9 cellular contexts compared by ENCODE assay signal in genomic region chr7:2508327-2509231, GRCh38. TPM values are rescaled to one million over a fixed set of nuclear protein-coding genes. Genes with fewer than 3 reads are reported as not detected.
DNase-seq lines count a peak whose midpoint lies in the region; ATAC-seq and TF ChIP-seq lines count a peak whose summit lies in the region.
"Had no signal": no experiment of that assay in that cellular context is flagged by ENCODE, and none has a peak within 500 bp of the region (broad histone marks: within the 10 kb centered on the region; RNA-seq: fewer than 3 reads in every experiment).

No MANE protein-coding gene starts in this region.

- POLR2A ChIA-PET in A673 (lab: Charles Lee; ENCODE audit: low non-redundant PET), result no interaction called here

- H3K27me3 ChIP-seq in A673 (replicated peaks; ENCODE audit: insufficient read depth, low read depth, low read length, poor library complexity), result no peaks in the 10 kb centered on the region
- H3K27me3 ChIP-seq in esophagus squamous epithelium, result peaks cover 0 to 96% (median 0%) of the 10 kb centered on the region in 4 donors
- H3K27me3 ChIP-seq in spleen (replicated peaks in 1 of 7), result no peaks in the 10 kb centered on the region

- H3K27ac ChIP-seq in A673 (ENCODE audit: low read depth, low read length, poor library complexity, severe bottlenecking) (no peak overlapping the region), esophagus squamous epithelium (peak overlapping the region; percentile 5 to 86 (median 52)), spleen (peak overlapping the region; percentile 73 to 97 (median 90))

- H3K9me3 ChIP-seq in A673 (ENCODE audit: low read depth, low read length, poor library complexity, severe bottlenecking) (no peaks in the 10 kb centered on the region), esophagus squamous epithelium (no peaks in the 10 kb centered on the region), spleen (no peaks in the 10 kb centered on the region)

- 7 to 15% methylated on average over 5 to 10 of the region's 43 CpGs for WGBS in esophagus squamous epithelium, 2 donors
- WGBS in spleen, 5 donors, result 8 to 12% (median 11%) methylated on average over 28 to 43 of the region's 43 CpGs

- no TSS peak for BruUV-seq in A673 (replicated peaks; lab: Mats Ljungman, UMichigan)

- CTCF ChIA-PET in A673 (lab: Charles Lee), result no interaction called here

- H3K4me3 ChIP-seq in A673 (ENCODE audit: low read depth, low read length, poor library complexity, severe bottlenecking) (no peak overlapping the region), esophagus squamous epithelium (peak overlapping the region in 1 of 4 donors; percentile 34), spleen (peak overlapping the region in 5 of 8 donors; percentile 1 to 59 (median 11))

- no peak for TF ChIP-seq CTCF in A673 (conservative IDR thresholded peaks at IDR 0.05; ENCODE audit: low read depth, low read length)
- TF ChIP-seq CTCF in esophagus squamous epithelium (IDR thresholded peaks at IDR 0.05), result no peak
- TF ChIP-seq CTCF in spleen (IDR thresholded peaks at IDR 0.05 in 8 of 11, conservative IDR thresholded peaks at IDR 0.05 in 3 of 11), result peak in 2 of 11 experiments; percentile 11 to 19

- ATAC-seq in GM19438 (IDR thresholded peaks at IDR 0.05; ENCODE audit: low read depth, unreplicated experiment) (peak; percentile 68), GM21528 (IDR thresholded peaks at IDR 0.05; ENCODE audit: low FRiP score, unreplicated experiment) (no peak)

- DNase-seq in A673 (ENCODE audit: low spot score), result peak; percentile 73
- peak; percentile 54 for DNase-seq in NCI-H2196 (lab: John Stamatoyannopoulos, UW; ENCODE audit: unreplicated experiment)
- DNase-seq in activated CD8-positive, alpha-beta memory T cell treated with anti-CD3 and anti-CD28 coated beads for 24 hours, result peak; percentile 84
- DNase-seq in esophagus squamous epithelium (lab: John Stamatoyannopoulos, UW), result no peak
- DNase-seq in spleen, result peak; percentile 96
- DNase-seq in hypothalamus (lab: John Stamatoyannopoulos, UW), result no peak

- intact Hi-C loops in A673 (cut with micrococcal nuclease; ENCODE audit: unreplicated experiment), result no loop called here
- intact Hi-C loops in esophagus squamous epithelium (cut with DNase I), result no loop called here
- intact Hi-C loops in spleen (cut with DNase I; ENCODE audit: low total_unique reads), result no loop called here

- H3K4me1 ChIP-seq in A673 (ENCODE audit: insufficient read depth, low read length, poor library complexity, severe bottlenecking), result peaks cover under 1% of the 10 kb centered on the region
- peaks cover 40 to 81% (median 51%) of the 10 kb centered on the region in 3 donors for H3K4me1 ChIP-seq in esophagus squamous epithelium
- peaks cover 52 to 70% (median 60%) of the 10 kb centered on the region in 6 donors for H3K4me1 ChIP-seq in spleen

- peak in 1 of 4 donors; percentile 11 for TF ChIP-seq POLR2A in esophagus squamous epithelium (IDR thresholded peaks at IDR 0.05)
- TF ChIP-seq POLR2A in spleen (IDR thresholded peaks at IDR 0.05), result no peak

- H3K36me3 ChIP-seq in A673 (ENCODE audit: insufficient read depth, low read length, poor library complexity, severe bottlenecking) (no peaks in the 10 kb centered on the region), esophagus squamous epithelium (no peaks in the 10 kb centered on the region), spleen (no peaks in the 10 kb centered on the region)

RNA-seq across cellular contexts. Expression of gene LFNG, which starts 11.0 kb away (rescaled TPM):
- total RNA-seq in A673 (2021) (8.7 and 11.7 TPM in 2 replicates), esophagus squamous epithelium (10 to 100 TPM in 3 of 4 donors, 1 to 10 TPM in 1; 6.1 to 17.2 (median 11.9) TPM), spleen (10 to 100 TPM; 33.3 to 47.4 (median 42.3) TPM)
- 10 to 100 TPM; 21.2 to 22.4 (median 21.6) TPM for polyA plus RNA-seq in spleen

RNA-seq across cellular contexts. Expression of gene GRIFIN, which starts 32.4 kb away (rescaled TPM):
- total RNA-seq in A673 (2021) (not detected in 2 replicates), esophagus squamous epithelium (not detected), spleen (not detected)
- polyA plus RNA-seq in spleen, result not detected
- total RNA-seq: epithelial cell of proximal tubule had no signal

RNA-seq across cellular contexts. Expression of gene BRAT1, which starts 46.7 kb away (rescaled TPM):
- total RNA-seq in A673 (2021), result 47.9 and 48.8 TPM in 2 replicates
- 10 to 100 TPM; 15.5 to 28.3 (median 22.8) TPM for total RNA-seq in esophagus squamous epithelium
- 10 to 100 TPM; 25.3 to 37.3 (median 32.2) TPM for total RNA-seq in spleen
- polyA plus RNA-seq in spleen, result 10 to 100 TPM; 26.6 to 50.9 (median 48.9) TPM

RNA-seq across cellular contexts. Expression of gene IQCE, which starts 50.2 kb away (rescaled TPM):
- total RNA-seq in A673 (2021) (35.4 and 42.8 TPM in 2 replicates), esophagus squamous epithelium (10 to 100 TPM in 1 of 4 donors, 1 to 10 TPM in 3; 4.5 to 10.6 (median 6.3) TPM), spleen (10 to 100 TPM in 6 of 7 donors, 1 to 10 TPM in 1; 7.1 to 17.1 (median 13.2) TPM)
- 1 to 10 TPM; 1.2 to 4.4 (median 2.2) TPM for polyA plus RNA-seq in spleen

Comparison
In these comparisons a context has a peak if more than half of its experiments do, and no peak if none do; other contexts are left out.
1. DNase-seq: peak in A673 (single experiment), NCI-H2196 (single experiment), activated CD8-positive, alpha-beta memory T cell treated with anti-CD3 and anti-CD28 coated beads for 24 hours (single experiment) and spleen (single experiment); none in esophagus squamous epithelium (single experiment) and hypothalamus (0 of 51).